In genomic region chr7:102106625-102107024, GRCh38 we compare ENCODE assay signal across 1 cellular context.
TF ChIP-seq lines count a peak whose summit lies in the region.

No MANE protein-coding gene starts in this region.

TF ChIP-seq in IMR-90, 13 proteins besides CTCF, POLR2A, EP300 and RAD21:
- TF ChIP-seq RCOR1 (IDR thresholded peaks at IDR 0.05; ENCODE audit: insufficient replicate concordance, low read length) (no peak), MXI1 (IDR thresholded peaks at IDR 0.05; ENCODE audit: borderline replicate concordance, low read depth, low read length) (no peak), SMC3 (IDR thresholded peaks at IDR 0.05; ENCODE audit: low read depth, low read length) (no peak), RFX5 (IDR thresholded peaks at IDR 0.05; ENCODE audit: low read depth, low read length) (no peak), MAFK (IDR thresholded peaks at IDR 0.05; ENCODE audit: low read depth, low read length) (no peak), BHLHE40 (IDR thresholded peaks at IDR 0.05; ENCODE audit: low read depth, low read length) (no peak), CHD1 (IDR thresholded peaks at IDR 0.05; ENCODE audit: low read depth, low read length) (no peak), FOS (IDR thresholded peaks at IDR 0.05; ENCODE audit: low read depth, low read length) (no peak), MAZ (IDR thresholded peaks at IDR 0.05; ENCODE audit: borderline replicate concordance, low read depth, low read length) (no peak), USF2 (IDR thresholded peaks at IDR 0.05; ENCODE audit: low read depth, low read length) (no peak), ELK1 (IDR thresholded peaks at IDR 0.05; ENCODE audit: borderline replicate concordance, low read depth, low read length) (no peak), NFE2L2 (IDR thresholded peaks at IDR 0.05; ENCODE audit: low read depth, low read length) (no peak), CEBPB (IDR thresholded peaks at IDR 0.05; ENCODE audit: low read depth, low read length) (no peak)
